In the genomic region with DNA sequence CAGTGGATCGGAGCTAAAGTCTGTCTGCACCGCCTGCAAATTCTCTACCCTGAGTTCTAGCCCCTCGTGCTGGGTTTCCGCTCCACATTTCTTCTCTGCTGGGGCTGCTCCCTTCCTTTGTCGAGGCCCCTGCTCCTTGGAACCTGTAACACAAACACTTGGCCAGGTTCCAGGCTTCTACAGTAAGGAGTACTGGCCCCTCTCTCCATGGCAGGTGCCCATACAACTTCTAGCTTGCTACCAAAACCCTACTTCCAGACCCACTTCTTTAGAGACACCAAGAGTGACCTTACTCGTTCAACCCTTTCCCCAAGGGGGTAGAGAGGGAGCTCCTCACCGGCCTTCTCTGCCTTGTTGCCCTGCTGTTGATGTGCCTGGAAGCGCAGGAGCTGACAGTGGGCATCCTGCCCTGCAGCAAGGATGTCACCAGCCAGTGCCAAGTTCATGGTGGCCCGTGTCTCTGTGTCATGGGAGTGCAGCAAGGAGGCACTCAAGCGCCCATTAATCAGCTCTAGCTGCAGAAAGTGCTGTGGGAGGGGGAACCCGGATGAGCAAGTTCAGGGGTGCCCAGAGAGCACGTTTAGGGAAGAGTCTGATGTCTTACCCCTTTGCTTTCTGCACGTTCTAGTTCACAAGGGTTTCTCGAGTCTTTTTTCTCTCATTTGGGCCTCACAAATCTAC, we compare ENCODE assay signal across 8 cellular contexts. TPM values are rescaled to one million over a fixed set of nuclear protein-coding genes. Genes with fewer than 3 reads are reported as not detected.
A peak's percentile ranks its signal among the peaks of the same experiment; 100 is the strongest.
DNase-seq lines count a peak whose midpoint lies in the region; ATAC-seq and TF ChIP-seq lines count a peak whose summit lies in the region.

No MANE protein-coding gene starts in this region.

- H3K4me1 ChIP-seq in HCT116 (ENCODE audit: control insufficient read depth in 1 of 2, insufficient read depth in 2 of 2, low read length in 2 of 2): peaks cover 4 to 19% of the 10 kb centered on the region in 2 experiments; a peak in 3 of 4 replicates

- peaks cover 20% of the 10 kb centered on the region for H3K79me2 ChIP-seq in HCT116 (ENCODE audit: insufficient read depth, low read length)

- no peaks in the 10 kb centered on the region for H3K9me3 Mint-ChIP-seq in activated B cell treated with CpG ODN at 0.5 μM for 24 hours

- peak overlapping the region; percentile 96 to 99 for H3K4me3 ChIP-seq in HCT116 (replicated peaks in 1 of 2; ENCODE audit: low read depth in 1 of 2, low read length in 2 of 2)
- peak overlapping the region; percentile 70 to 97 for H3K4me3 ChIP-seq in foreskin fibroblast (ENCODE audit: low read depth in 1 of 2, low read length in 2 of 2)
- peak overlapping the region; percentile 87 for H3K4me3 ChIP-seq in retinal pigment epithelial cell (ENCODE audit: low read length)

- no peak for DNase-seq in HCT116 (ENCODE audit: low read depth, low spot score)
- DNase-seq in activated B cell treated with CpG ODN at 0.5 μM for 24 hours: no peak
- no peak for DNase-seq in foreskin fibroblast
- no peak for DNase-seq in retinal pigment epithelial cell (ENCODE audit: low read depth)
- no peak for DNase-seq in pons (ENCODE audit: low spot score)
- no peak for DNase-seq in stimulated activated naive CD4-positive, alpha-beta T cell treated with Interleukin-2 at 50 U/mL for 16 hours (lab: John Stamatoyannopoulos, UW)
- DNase-seq in NCI-H748 treated with DMSO at 0.1 percent for 48 hours (lab: John Stamatoyannopoulos, UW): no peak

- H3K9ac ChIP-seq in HCT116 (ENCODE audit: low read length): peak overlapping the region; percentile 97

- ATAC-seq in HCT116 (no peak), activated B cell treated with CpG ODN at 0.5 μM for 24 hours (ENCODE audit: low read depth) (no peak), GM19328 (IDR thresholded peaks at IDR 0.05; ENCODE audit: unreplicated experiment) (no peak)

- no peak overlapping the region for H2AFZ ChIP-seq in HCT116 (ENCODE audit: low read depth, low read length, poor library complexity, severe bottlenecking)

- RAD21 ChIA-PET in HCT116 (lab: Charles Lee; ENCODE audit: low non-redundant PET in 1 of 2, low total read pairs in 2 of 2, uncharacterized antibody in 2 of 2, unreplicated experiment in 2 of 2): no interaction called here

- TF ChIP-seq CTCF in HCT116 (IDR thresholded peaks at IDR 0.05 in 2 of 3, conservative IDR thresholded peaks at IDR 0.05 in 1 of 3; ENCODE audit: borderline replicate concordance in 1 of 3, insufficient read depth in 1 of 3, low read depth in 2 of 3, low read length in 2 of 3) (no peak), activated B cell treated with CpG ODN at 0.5 μM for 24 hours (IDR thresholded peaks at IDR 0.05) (no peak), foreskin fibroblast (IDR thresholded peaks at IDR 0.05; ENCODE audit: low read depth, low read length) (no peak), retinal pigment epithelial cell (conservative IDR thresholded peaks at IDR 0.05; ENCODE audit: low read depth, low read length) (no peak)

- peaks cover 14 to 20% of the 10 kb centered on the region in 2 experiments; a peak in 3 of 4 replicates for H3K36me3 ChIP-seq in HCT116 (ENCODE audit: control insufficient read depth in 1 of 2, insufficient read depth in 2 of 2, low read length in 2 of 2)

- H3K4me2 ChIP-seq in HCT116 (ENCODE audit: low read length): peak overlapping the region; percentile 95

- BruUV-seq in HCT116 (replicated peaks; lab: Mats Ljungman, UMichigan): TSS peak; percentile 70

- H3K4me3 Mint-ChIP-seq in activated B cell treated with CpG ODN at 0.5 μM for 24 hours: peak overlapping the region; percentile 95

- no peak for TF ChIP-seq RAD21 in HCT116 (IDR thresholded peaks at IDR 0.05; ENCODE audit: low read depth)

- CTCF ChIA-PET in HCT116 (lab: Charles Lee) (interaction anchor here (1.4 to 1.6 kb wide), 2 partner anchors 36 to 147 kb away, joined by 5 to 7 read pairs; no protein-coding TSS in a partner anchor), activated B cell treated with CpG ODN at 0.5 μM for 24 hours (lab: Charles Lee) (interaction anchor here (1.2 to 2.8 kb wide), 4 partner anchors 10 to 147 kb away, joined by 4 to 10 read pairs (median 8); a partner anchor contains a TSS)

- intact Hi-C loops in HCT116 (cut with micrococcal nuclease): no loop called here
- intact Hi-C loops in activated B cell treated with CpG ODN at 0.5 μM for 24 hours (cut with micrococcal nuclease): no loop called here

- H4K20me1 ChIP-seq in HCT116 (ENCODE audit: insufficient read depth): no peaks in the 10 kb centered on the region

- TF ChIP-seq POLR2A in HCT116 (IDR thresholded peaks at IDR 0.05; ENCODE audit: borderline replicate concordance, extremely low read depth, insufficient read depth, insufficient read length): no peak

- peaks cover 42% of the 10 kb centered on the region for H3K36me3 Mint-ChIP-seq in activated B cell treated with CpG ODN at 0.5 μM for 24 hours (ENCODE audit: low read depth)

- no peaks in the 10 kb centered on the region for H3K9me3 ChIP-seq in HCT116 (ENCODE audit: control insufficient read depth in 1 of 2, insufficient read depth in 1 of 2, low read depth in 1 of 2, low read length in 2 of 2)

- POLR2A ChIA-PET in HCT116 (lab: Charles Lee): no interaction called here
- POLR2A ChIA-PET in activated B cell treated with CpG ODN at 0.5 μM for 24 hours (lab: Charles Lee): interaction anchor here (0.6 to 3.0 kb wide), 12 partner anchors 9 to 295 kb away, joined by 3 to 32 read pairs (median 4); a partner anchor contains a TSS

- H3K27me3 Mint-ChIP-seq in activated B cell treated with CpG ODN at 0.5 μM for 24 hours: no peaks in the 10 kb centered on the region

- H3K27ac ChIP-seq in HCT116 (ENCODE audit: low read depth, low read length): peak overlapping the region; percentile 81

- no peaks in the 10 kb centered on the region for H3K9me2 ChIP-seq in HCT116 (ENCODE audit: insufficient read depth)

- peak overlapping the region; percentile 69 for H3K27ac Mint-ChIP-seq in activated B cell treated with CpG ODN at 0.5 μM for 24 hours

- H3K4me1 Mint-ChIP-seq in activated B cell treated with CpG ODN at 0.5 μM for 24 hours: peaks cover 20% of the 10 kb centered on the region

- H3K27me3 ChIP-seq in HCT116 (ENCODE audit: insufficient read depth, low read length): no peaks in the 10 kb centered on the region

TF ChIP-seq in HCT116, 20 proteins besides CTCF, POLR2A, EP300 and RAD21:
- TF ChIP-seq, protein P1, sequence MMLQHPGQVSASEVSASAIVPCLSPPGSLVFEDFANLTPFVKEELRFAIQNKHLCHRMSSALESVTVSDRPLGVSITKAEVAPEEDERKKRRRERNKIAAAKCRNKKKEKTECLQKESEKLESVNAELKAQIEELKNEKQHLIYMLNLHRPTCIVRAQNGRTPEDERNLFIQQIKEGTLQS (IDR thresholded peaks at IDR 0.05): no peak
- TF ChIP-seq EZH2 (IDR thresholded peaks at IDR 0.05) (no peak), EGR1 (IDR thresholded peaks at IDR 0.05; ENCODE audit: low read depth) (no peak), ZFX (IDR thresholded peaks at IDR 0.05) (no peak), CEBPB (IDR thresholded peaks at IDR 0.05; ENCODE audit: low read depth) (no peak), JUND (IDR thresholded peaks at IDR 0.05) (no peak), YY1 (IDR thresholded peaks at IDR 0.05; ENCODE audit: extremely low read depth, insufficient replicate concordance, low read depth, low read length) (no peak), FOSL1 (IDR thresholded peaks at IDR 0.05; ENCODE audit: low read depth) (no peak), ZNF274 (IDR thresholded peaks at IDR 0.05; ENCODE audit: low read depth, low read length) (no peak), SRF (IDR thresholded peaks at IDR 0.05; ENCODE audit: low read depth) (no peak)
- TF ChIP-seq, protein P2, sequence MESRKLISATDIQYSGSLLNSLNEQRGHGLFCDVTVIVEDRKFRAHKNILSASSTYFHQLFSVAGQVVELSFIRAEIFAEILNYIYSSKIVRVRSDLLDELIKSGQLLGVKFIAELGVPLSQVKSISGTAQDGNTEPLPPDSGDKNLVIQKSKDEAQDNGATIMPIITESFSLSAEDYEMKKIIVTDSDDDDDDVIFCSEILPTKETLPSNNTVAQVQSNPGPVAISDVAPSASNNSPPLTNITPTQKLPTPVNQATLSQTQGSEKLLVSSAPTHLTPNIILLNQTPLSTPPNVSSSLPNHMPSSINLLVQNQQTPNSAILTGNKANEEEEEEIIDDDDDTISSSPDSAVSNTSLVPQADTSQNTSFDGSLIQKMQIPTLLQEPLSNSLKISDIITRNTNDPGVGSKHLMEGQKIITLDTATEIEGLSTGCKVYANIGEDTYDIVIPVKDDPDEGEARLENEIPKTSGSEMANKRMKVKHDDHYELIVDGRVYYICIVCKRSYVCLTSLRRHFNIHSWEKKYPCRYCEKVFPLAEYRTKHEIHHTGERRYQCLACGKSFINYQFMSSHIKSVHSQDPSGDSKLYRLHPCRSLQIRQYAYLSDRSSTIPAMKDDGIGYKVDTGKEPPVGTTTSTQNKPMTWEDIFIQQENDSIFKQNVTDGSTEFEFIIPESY (IDR thresholded peaks at IDR 0.05; ENCODE audit: extremely low read depth, insufficient replicate concordance, low read length): no peak

RNA-seq across cellular contexts. Expression of a gene that starts 1.1 kb away (rescaled TPM):
- total RNA-seq in HCT116 (2021; ENCODE audit: unreplicated experiment) (54.2 TPM), activated B cell treated with CpG ODN at 0.5 μM for 24 hours (38.6 and 38.7 TPM in 2 replicates)
- 49.5 and 55.9 TPM in 2 replicates for polyA plus RNA-seq in HCT116 (2012)

RNA-seq across cellular contexts. Expression of a gene that starts 5.9 kb away (rescaled TPM):
- total RNA-seq in HCT116 (2021; ENCODE audit: unreplicated experiment): not detected
- polyA plus RNA-seq in HCT116 (2012): not detected in 2 replicates
- not detected in 2 replicates for total RNA-seq in activated B cell treated with CpG ODN at 0.5 μM for 24 hours

RNA-seq across cellular contexts. Expression of a gene that starts 9.7 kb away (rescaled TPM):
- total RNA-seq in HCT116 (2021; ENCODE audit: unreplicated experiment) (not detected), activated B cell treated with CpG ODN at 0.5 μM for 24 hours (0.20 and 1.1 TPM in 2 replicates)
- 0.13 and 0.15 TPM in 2 replicates for polyA plus RNA-seq in HCT116 (2012)

RNA-seq across cellular contexts. Expression of a gene that starts 14.4 kb away (rescaled TPM):
- total RNA-seq in HCT116 (2021; ENCODE audit: unreplicated experiment) (4.0 TPM), activated B cell treated with CpG ODN at 0.5 μM for 24 hours (0.17 and 0.31 TPM in 2 replicates)
- polyA plus RNA-seq in HCT116 (2012): 4.2 and 5.4 TPM in 2 replicates

RNA-seq across cellular contexts. Expression of a gene that starts 15.5 kb away (rescaled TPM):
- not detected for total RNA-seq in HCT116 (2021; ENCODE audit: unreplicated experiment)
- polyA plus RNA-seq in HCT116 (2012): not detected in 2 replicates
- 0.07 TPM in 1 of 2 replicates, not detected in the other for total RNA-seq in activated B cell treated with CpG ODN at 0.5 μM for 24 hours
